In the genomic region with DNA sequence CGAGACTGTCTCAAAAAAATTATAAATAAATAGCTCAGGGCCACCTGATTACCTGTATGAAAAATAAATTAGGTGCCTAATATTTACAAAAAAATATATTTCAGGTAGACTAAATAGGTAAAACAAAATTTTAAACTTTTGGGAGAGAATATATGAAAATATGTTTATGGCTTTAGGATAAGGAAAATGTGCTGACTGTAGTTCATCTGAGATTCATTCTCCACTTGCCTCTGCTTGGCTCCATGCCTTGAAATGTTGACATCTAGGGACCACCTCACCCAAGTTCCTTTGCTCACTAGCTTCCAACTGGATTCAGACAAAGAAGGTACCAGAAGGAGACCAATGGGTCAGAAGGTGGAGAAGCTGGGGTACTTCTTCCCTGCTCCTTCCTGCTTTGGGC, we compare ENCODE assay signal across 1 cellular context.
TF ChIP-seq lines count a peak whose summit lies in the region.

No MANE protein-coding gene starts in this region.

TF ChIP-seq in K562, 482 proteins besides CTCF, POLR2A, EP300 and RAD21 (continued from another document):
- no peak for TF ChIP-seq ZKSCAN1 (IDR thresholded peaks at IDR 0.05; ENCODE audit: low read depth, low read length)
